Comparison of ENCODE assay signal across 14 cellular contexts in genomic region chr10:24008164-24009066, GRCh38.
DNase-seq lines count a peak whose midpoint lies in the region; ATAC-seq, FAIRE-seq and TF ChIP-seq lines count a peak whose summit lies in the region.
"Had no signal": no experiment of that assay in that cellular context is flagged by ENCODE, and none has a peak within 500 bp of the region (broad histone marks: within the 10 kb centered on the region; RNA-seq: fewer than 3 reads in every experiment).

No MANE protein-coding gene starts in this region.

- peaks cover 6% of the 10 kb centered on the region for H3K27me3 Mint-ChIP-seq in activated naive CD4-positive, alpha-beta T cell treated with anti-CD3 and anti-CD28 coated beads for 36 hours (ENCODE audit: low read depth)
- H3K27me3 Mint-ChIP-seq: activated B cell treated with CpG ODN at 0.5 μM for 24 hours had no signal

- CTCF ChIA-PET in activated naive CD4-positive, alpha-beta T cell treated with anti-CD3 and anti-CD28 coated beads for 36 hours (lab: Charles Lee) = no interaction called here

- intact Hi-C loops in activated naive CD4-positive, alpha-beta T cell treated with anti-CD3 and anti-CD28 coated beads for 36 hours (cut with micrococcal nuclease) = no loop called here

- DNase-seq in A172 (ENCODE audit: low spot score) (peak; percentile 39), LoVo (ENCODE audit: low spot score) (peak; percentile 59), bronchial epithelial cell (ENCODE audit: low read depth) (peak; percentile 84), left kidney (ENCODE audit: low read depth, low spot score) (peak; percentile 95), amniotic stem cell (lab: John Stamatoyannopoulos, UW) (no peak)
- DNase-seq in activated naive CD4-positive, alpha-beta T cell treated with anti-CD3 and anti-CD28 coated beads for 36 hours = no peak
- no peak for DNase-seq in stimulated activated CD4-positive, alpha-beta T cell treated with anti-CD3 and anti-CD28 coated beads, Interleukin-4, amount 100 ng/mL, for 4 hours
- DNase-seq: activated B cell treated with CpG ODN at 0.5 μM for 24 hours; activated effector memory CD4-positive, alpha-beta T cell treated with anti-CD3 and anti-CD28 coated beads, Interleukin-2, amount 50 U/mL, for 16 hours; GF-D8; NCI-H1105; small intestine had no signal

- H3K4me3 Mint-ChIP-seq in activated naive CD4-positive, alpha-beta T cell treated with anti-CD3 and anti-CD28 coated beads for 36 hours = no peak overlapping the region
- H3K4me3 Mint-ChIP-seq: activated B cell treated with CpG ODN at 0.5 μM for 24 hours had no signal

- no peaks in the 10 kb centered on the region for H3K4me1 Mint-ChIP-seq in activated naive CD4-positive, alpha-beta T cell treated with anti-CD3 and anti-CD28 coated beads for 36 hours (ENCODE audit: low read depth)
- H3K4me1 Mint-ChIP-seq: activated B cell treated with CpG ODN at 0.5 μM for 24 hours had no signal

- ATAC-seq in HG02852 (IDR thresholded peaks at IDR 0.05; ENCODE audit: unreplicated experiment) = no peak

- H3K36me3 Mint-ChIP-seq in activated naive CD4-positive, alpha-beta T cell treated with anti-CD3 and anti-CD28 coated beads for 36 hours (ENCODE audit: low read depth) = no peaks in the 10 kb centered on the region

- FAIRE-seq in bronchial epithelial cell (lab: Jason Lieb, UNC) = no peak
- FAIRE-seq: islet of Langerhans, small intestine had no signal

- H3K36me3 ChIP-seq in bronchial epithelial cell (ENCODE audit: control insufficient read depth, insufficient read depth, low read length) = no peaks in the 10 kb centered on the region

- TF ChIP-seq CTCF in bronchial epithelial cell (IDR thresholded peaks at IDR 0.05; ENCODE audit: insufficient read depth, low read length, severe bottlenecking) = no peak

- no peak overlapping the region for H3K27ac Mint-ChIP-seq in activated naive CD4-positive, alpha-beta T cell treated with anti-CD3 and anti-CD28 coated beads for 36 hours
- H3K27ac Mint-ChIP-seq: activated B cell treated with CpG ODN at 0.5 μM for 24 hours had no signal

- H3K4me3 ChIP-seq in bronchial epithelial cell (ENCODE audit: low read depth, low read length) = no peak overlapping the region

- peaks cover 1% of the 10 kb centered on the region for H3K9me3 Mint-ChIP-seq in activated naive CD4-positive, alpha-beta T cell treated with anti-CD3 and anti-CD28 coated beads for 36 hours
- H3K9me3 Mint-ChIP-seq: activated B cell treated with CpG ODN at 0.5 μM for 24 hours had no signal

- H3K27me3 ChIP-seq in bronchial epithelial cell (ENCODE audit: control insufficient read depth, insufficient read depth, low read length) = peaks cover 2% of the 10 kb centered on the region

Comparison
In these comparisons a context has a peak if more than half of its experiments do, and no peak if none do; other contexts are left out.
1. DNase-seq: peak in A172 (single experiment), LoVo (single experiment), bronchial epithelial cell (single experiment) and left kidney (single experiment); none in activated naive CD4-positive, alpha-beta T cell treated with anti-CD3 and anti-CD28 coated beads for 36 hours (single experiment), amniotic stem cell (single experiment) and stimulated activated CD4-positive, alpha-beta T cell treated with anti-CD3 and anti-CD28 coated beads, Interleukin-4, amount 100 ng/mL, for 4 hours (0 of 2).